In the genomic region with DNA sequence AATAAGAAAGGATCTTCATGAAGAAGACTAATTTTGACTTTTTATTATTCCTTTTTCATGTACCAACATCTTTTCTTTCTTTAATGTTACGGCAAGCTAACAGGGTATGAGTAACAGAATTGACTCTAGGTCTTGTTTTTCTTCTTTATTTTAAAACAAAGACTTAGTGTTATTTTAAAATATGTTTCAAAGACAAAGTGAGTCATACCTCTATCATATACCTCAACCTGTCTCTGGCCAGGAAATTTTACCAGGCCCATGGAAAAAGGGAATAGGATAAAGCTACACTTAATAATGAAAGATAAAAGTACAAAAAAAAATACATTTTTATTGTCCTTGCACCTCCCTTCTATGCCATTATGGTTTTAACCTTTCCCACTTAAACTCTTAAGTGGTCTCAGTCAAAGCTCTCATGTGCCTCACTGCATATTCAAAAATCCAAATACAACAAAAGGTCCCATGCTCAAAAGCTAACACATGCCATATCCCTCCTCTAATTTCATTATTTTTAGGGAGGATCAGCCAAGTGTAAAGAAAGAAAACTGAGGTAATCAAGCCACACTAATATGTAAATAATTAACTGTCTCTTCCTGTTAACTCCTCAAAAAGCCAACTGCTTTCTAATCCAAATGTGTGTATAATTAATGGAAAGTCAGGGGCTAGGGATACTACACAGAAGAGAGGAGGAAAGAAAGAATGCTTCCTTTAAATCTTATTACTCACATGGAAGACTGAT, we compare ENCODE assay signal across 13 cellular contexts. TPM values are rescaled to one million over a fixed set of nuclear protein-coding genes. Genes with fewer than 3 reads are reported as not detected.
A peak's percentile ranks its signal among the peaks of the same experiment; 100 is the strongest.
DNase-seq lines count a peak whose midpoint lies in the region; ATAC-seq, FAIRE-seq and TF ChIP-seq lines count a peak whose summit lies in the region.
"Had no signal": no experiment of that assay in that cellular context is flagged by ENCODE, and none has a peak within 500 bp of the region (broad histone marks: within the 10 kb centered on the region; RNA-seq: fewer than 3 reads in every experiment).

No MANE protein-coding gene starts in this region.

- no peak overlapping the region for H3K4ac ChIP-seq in mesenchymal stem cell (ENCODE audit: low read depth in 1 of 2, low read length in 2 of 2)

- H3K4me2 ChIP-seq in mesenchymal stem cell (ENCODE audit: low read length, poor library complexity, severe bottlenecking) = no peak overlapping the region

- H3K9me3 Mint-ChIP-seq in immature natural killer cell = no peaks in the 10 kb centered on the region

- FAIRE-seq in bronchial epithelial cell (lab: Jason Lieb, UNC) = no peak

- H3K79me1 ChIP-seq in mesenchymal stem cell (replicated peaks; ENCODE audit: low read length, poor library complexity, severe bottlenecking) = peaks cover 12% of the 10 kb centered on the region

- no peak overlapping the region for H2BK12ac ChIP-seq in mesenchymal stem cell (ENCODE audit: low read length in 2 of 2)

- ATAC-seq in upper lobe of right lung (no peak), heart right ventricle (no peak)

- H3K9ac ChIP-seq in mesenchymal stem cell (ENCODE audit: low read length) = no peak overlapping the region

- H3K9me3 ChIP-seq in mesenchymal stem cell (ENCODE audit: control insufficient read depth, low read length) (no peaks in the 10 kb centered on the region), upper lobe of right lung (no peaks in the 10 kb centered on the region), heart right ventricle (no peaks in the 10 kb centered on the region)
- H3K9me3 ChIP-seq: spleen had no signal

- no peak overlapping the region for H2BK5ac ChIP-seq in mesenchymal stem cell (ENCODE audit: low read depth, low read length, poor library complexity, severe bottlenecking)

- H2BK15ac ChIP-seq in mesenchymal stem cell (ENCODE audit: low read depth, poor library complexity, severe bottlenecking) = no peak overlapping the region

- no peak overlapping the region for H3K18ac ChIP-seq in mesenchymal stem cell (ENCODE audit: low read depth in 1 of 2, low read length in 2 of 2)

- H3K27me3 Mint-ChIP-seq in immature natural killer cell (ENCODE audit: low read depth in 3 of 3) = no peaks in the 10 kb centered on the region

- H3K4me3 Mint-ChIP-seq in immature natural killer cell = no peak overlapping the region

- peaks cover 7 to 11% (median 7%) of the 10 kb centered on the region in 3 donors for H3K36me3 Mint-ChIP-seq in immature natural killer cell

- no peak overlapping the region for H2BK120ac ChIP-seq in mesenchymal stem cell (ENCODE audit: low read depth, low read length)

- no peak overlapping the region for H3K23ac ChIP-seq in mesenchymal stem cell (ENCODE audit: low read length in 2 of 2)

- no peak overlapping the region for H2AK5ac ChIP-seq in mesenchymal stem cell (ENCODE audit: low read length, severe bottlenecking)

- DNase-seq in DMS79 (lab: John Stamatoyannopoulos, UW) = peak; percentile 69
- peak; percentile 19 for DNase-seq in HPDE6-E6E7 (ENCODE audit: extremely low spot score)
- peak; percentile 78 for DNase-seq in bronchial epithelial cell (ENCODE audit: low read depth)
- DNase-seq in mesenchymal stem cell = no peak
- no peak for DNase-seq in immature natural killer cell
- DNase-seq in upper lobe of right lung = no peak
- no peak for DNase-seq in GF-D8 (lab: John Stamatoyannopoulos, UW)
- DNase-seq in heart right ventricle = no peak
- DNase-seq: dorsolateral prefrontal cortex, head of caudate nucleus, NCI-H1417 treated with DMSO at 0.1 percent for 48 hours, SHP77 treated with DMSO at 0.1 percent for 48 hours, spleen had no signal

- no peak overlapping the region for H2AFZ ChIP-seq in mesenchymal stem cell (ENCODE audit: low read depth, low read length)

- H3K27me3 ChIP-seq in bronchial epithelial cell (ENCODE audit: control insufficient read depth, insufficient read depth, low read length) (no peaks in the 10 kb centered on the region), mesenchymal stem cell (ENCODE audit: control insufficient read depth in 1 of 2, insufficient read depth in 1 of 2, low read length in 2 of 2) (no peaks in the 10 kb centered on the region), upper lobe of right lung (no peaks in the 10 kb centered on the region), heart right ventricle (no peaks in the 10 kb centered on the region)
- H3K27me3 ChIP-seq: dorsolateral prefrontal cortex, spleen had no signal

- no peak overlapping the region for H3K14ac ChIP-seq in mesenchymal stem cell (ENCODE audit: low read length in 2 of 2)

- H3K4me3 ChIP-seq in bronchial epithelial cell (ENCODE audit: low read depth, low read length) = no peak overlapping the region
- no peak overlapping the region for H3K4me3 ChIP-seq in mesenchymal stem cell (ENCODE audit: insufficient read depth in 1 of 2, low read depth in 1 of 2, low read length in 2 of 2)
- no peak overlapping the region for H3K4me3 ChIP-seq in upper lobe of right lung
- H3K4me3 ChIP-seq in heart right ventricle = no peak overlapping the region
- H3K4me3 ChIP-seq: dorsolateral prefrontal cortex, spleen had no signal

- no peak overlapping the region for H4K8ac ChIP-seq in mesenchymal stem cell (ENCODE audit: low read length)

- peak overlapping the region; percentile 95 for H3K27ac ChIP-seq in mesenchymal stem cell (ENCODE audit: low read length, poor library complexity, severe bottlenecking)
- H3K27ac ChIP-seq in upper lobe of right lung = no peak overlapping the region
- H3K27ac ChIP-seq in heart right ventricle = no peak overlapping the region
- H3K27ac ChIP-seq: dorsolateral prefrontal cortex, spleen had no signal

- H3K27ac Mint-ChIP-seq in immature natural killer cell = peak overlapping the region in 2 of 6 donors; percentile 4 to 66

- peaks cover 7 to 13% of the 10 kb centered on the region in 2 donors for H3K4me1 Mint-ChIP-seq in immature natural killer cell

- peaks cover 4% of the 10 kb centered on the region for H3K36me3 ChIP-seq in bronchial epithelial cell (ENCODE audit: control insufficient read depth, insufficient read depth, low read length)
- peaks cover 7 to 59% of the 10 kb centered on the region in 2 experiments for H3K36me3 ChIP-seq in mesenchymal stem cell (ENCODE audit: control insufficient read depth in 1 of 2, insufficient read depth in 2 of 2, low read depth in 1 of 2, low read length in 2 of 2)
- H3K36me3 ChIP-seq in upper lobe of right lung = peaks cover 7% of the 10 kb centered on the region
- H3K36me3 ChIP-seq in heart right ventricle = peaks cover 0 to 58% (median 7%) of the 10 kb centered on the region in 9 donors

- no peak overlapping the region for H4K91ac ChIP-seq in mesenchymal stem cell (ENCODE audit: low read length)

- no CpG with 5 or more reads among the region's 1 CpG for WGBS in mesenchymal stem cell
- 95 to 97% methylated on average over 1 of the region's 1 CpG for WGBS in heart right ventricle, 2 donors

- H3K4me1 ChIP-seq in mesenchymal stem cell (ENCODE audit: control insufficient read depth, insufficient read depth, low read depth, low read length) (peaks cover 3% of the 10 kb centered on the region), upper lobe of right lung (peaks cover 3% of the 10 kb centered on the region), heart right ventricle (peaks cover 0 to 17% (median 0%) of the 10 kb centered on the region in 9 donors)

- intact Hi-C loops in upper lobe of right lung (cut with DNase I) (no loop called here), heart right ventricle (cut with DNase I) (no loop called here)

- TF ChIP-seq CTCF in bronchial epithelial cell (IDR thresholded peaks at IDR 0.05; ENCODE audit: insufficient read depth, low read length, severe bottlenecking) (no peak), upper lobe of right lung (IDR thresholded peaks at IDR 0.05) (no peak), heart right ventricle (IDR thresholded peaks at IDR 0.05) (no peak)

RNA-seq across cellular contexts. Expression of a gene that starts 57.2 kb away (rescaled TPM):
- total RNA-seq in bronchial epithelial cell (24.1 and 26.1 TPM in 2 replicates), upper lobe of right lung (47.5 TPM), heart right ventricle (10 to 100 TPM; 33.5 to 59.6 (median 46.1) TPM)
- 18.9 TPM for polyA plus RNA-seq in mesenchymal stem cell (2013, experiment 1 of 2)
- 19.3 TPM for polyA plus RNA-seq in mesenchymal stem cell (2013, experiment 2 of 2)
- polyA plus RNA-seq in immature natural killer cell (10 to 100 TPM; 53.6 to 81.9 (median 74.3) TPM), heart right ventricle (1 to 10 TPM; 2.9 to 4.8 TPM)

Comparison
In these comparisons a context has a peak if more than half of its experiments do, and no peak if none do; other contexts are left out.
1. DNase-seq: peak in DMS79 (single experiment), HPDE6-E6E7 (single experiment) and bronchial epithelial cell (single experiment); none in mesenchymal stem cell (single experiment), immature natural killer cell (0 of 3), upper lobe of right lung (single experiment), GF-D8 (single experiment) and heart right ventricle (0 of 2).